ENCODE assay signal across 22 cellular contexts in the genomic region with DNA sequence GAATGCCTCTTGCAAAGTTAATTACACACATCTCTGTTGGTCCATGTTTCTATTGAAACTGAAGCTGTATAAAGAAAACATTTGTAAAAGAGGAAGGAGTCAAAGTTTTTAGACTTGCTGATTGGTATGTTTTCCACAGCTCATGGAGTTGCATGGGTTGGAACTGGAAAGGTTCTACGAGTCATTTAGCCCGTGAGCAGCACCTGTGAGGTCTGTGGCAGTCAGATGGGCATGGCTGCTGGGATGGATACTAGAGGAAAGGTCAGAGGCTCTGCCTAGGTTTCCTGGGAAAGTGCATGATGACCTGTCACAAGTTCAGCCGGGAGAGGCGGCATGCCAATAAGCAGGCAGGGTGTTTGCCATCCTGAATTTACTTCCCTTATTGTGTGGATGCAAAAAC.
"Had no signal": no experiment of that assay in that cellular context is flagged by ENCODE, and none has a peak within 500 bp of the region (broad histone marks: within the 10 kb centered on the region; RNA-seq: fewer than 3 reads in every experiment).

No MANE protein-coding gene starts in this region.

- H3K27me3 ChIP-seq: left lung, pancreas, right lobe of liver, suprapubic skin, transverse colon, upper lobe of right lung, vagina had no signal

- H3K4me3 Mint-ChIP-seq: effector memory CD8-positive, alpha-beta T cell; mesothelial cell of epicardium; naive thymus-derived CD4-positive, alpha-beta T cell; nephron progenitor cell; stimulated activated naive CD8-positive, alpha-beta T cell treated with anti-CD3 and anti-CD28 coated beads, Interleukin-15, amount 100 ng/mL, for 72 hours had no signal

- ATAC-seq: effector memory CD8-positive, alpha-beta T cell; left cardiac atrium; left lung; naive thymus-derived CD4-positive, alpha-beta T cell; pancreas; stimulated activated naive CD8-positive, alpha-beta T cell treated with anti-CD3 and anti-CD28 coated beads, Interleukin-15, amount 100 ng/mL, for 72 hours; upper lobe of right lung had no signal

- H3K4me1 ChIP-seq: left lung, pancreas, right lobe of liver, vagina had no signal

- H3K4me3 ChIP-seq: coronary artery, left lung, pancreas, right lobe of liver, suprapubic skin, transverse colon, upper lobe of right lung, vagina had no signal

- H3K36me3 Mint-ChIP-seq: naive thymus-derived CD4-positive, alpha-beta T cell had no signal

- H3K27ac Mint-ChIP-seq: effector memory CD8-positive, alpha-beta T cell; mesothelial cell of epicardium; naive thymus-derived CD4-positive, alpha-beta T cell; nephron progenitor cell; stimulated activated naive CD8-positive, alpha-beta T cell treated with anti-CD3 and anti-CD28 coated beads, Interleukin-15, amount 100 ng/mL, for 72 hours had no signal

- H3K9me3 ChIP-seq: pancreas, right lobe of liver, suprapubic skin, transverse colon, upper lobe of right lung, vagina had no signal

- H3K4me1 Mint-ChIP-seq: nephron progenitor cell; stimulated activated naive CD8-positive, alpha-beta T cell treated with anti-CD3 and anti-CD28 coated beads, Interleukin-15, amount 100 ng/mL, for 72 hours had no signal

- H3K27ac ChIP-seq: coronary artery, left lung, pancreas, right lobe of liver, suprapubic skin, transverse colon, upper lobe of right lung, vagina had no signal

- DNase-seq: effector memory CD8-positive, alpha-beta T cell; kidney; left cardiac atrium; left lung; mesenchymal stem cell; naive thymus-derived CD4-positive, alpha-beta T cell; nephron progenitor cell; nucleus accumbens; pancreas; right lobe of liver; small intestine; stimulated activated CD4-positive, alpha-beta T cell treated with anti-CD3 and anti-CD28 coated beads, Interleukin-2, amount 100 ng/mL, for 48 hours; stimulated activated naive CD4-positive, alpha-beta T cell; stimulated activated naive CD8-positive, alpha-beta T cell treated with anti-CD3 and anti-CD28 coated beads, Interleukin-15, amount 100 ng/mL, for 72 hours; transverse colon; upper lobe of right lung had no signal

- H3K36me3 ChIP-seq: left lung, pancreas, right lobe of liver, suprapubic skin, transverse colon, upper lobe of right lung, vagina had no signal

- FAIRE-seq: endometrium, frontal cortex, kidney, pancreas, small intestine had no signal
